1 cellular context compared by ENCODE assay signal in the genomic region with DNA sequence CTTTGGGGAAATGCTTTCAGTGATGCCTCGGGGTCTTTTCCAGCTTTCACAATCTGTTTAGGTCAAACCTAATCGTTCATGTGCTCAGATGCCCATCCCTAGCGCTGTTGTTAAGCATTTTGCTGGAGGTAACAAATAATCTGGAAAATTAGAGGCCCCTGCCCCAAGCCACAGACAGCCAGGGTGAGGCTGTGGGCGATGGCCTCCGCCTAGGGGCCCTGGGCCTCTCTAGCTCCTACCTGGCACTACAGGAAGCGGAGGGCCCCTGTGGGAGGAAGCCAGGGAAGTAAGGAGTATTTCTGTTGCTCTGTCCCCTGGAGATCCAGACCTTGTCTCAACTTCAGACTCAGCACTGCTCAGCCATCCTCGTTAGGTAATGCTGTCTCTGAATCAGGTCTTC.
TF ChIP-seq lines count a peak whose summit lies in the region.

No MANE protein-coding gene starts in this region.

TF ChIP-seq in HepG2, 621 proteins besides CTCF, POLR2A, EP300 and RAD21:
- TF ChIP-seq MTF2 (CRISPR knock-in tag; IDR thresholded peaks at IDR 0.05; ENCODE audit: borderline replicate concordance) (no peak), ZC3H4 (CRISPR knock-in tag; IDR thresholded peaks at IDR 0.05; ENCODE audit: borderline replicate concordance) (no peak), FOXK2 (IDR thresholded peaks at IDR 0.05) (no peak)
- TF ChIP-seq, protein P1, sequence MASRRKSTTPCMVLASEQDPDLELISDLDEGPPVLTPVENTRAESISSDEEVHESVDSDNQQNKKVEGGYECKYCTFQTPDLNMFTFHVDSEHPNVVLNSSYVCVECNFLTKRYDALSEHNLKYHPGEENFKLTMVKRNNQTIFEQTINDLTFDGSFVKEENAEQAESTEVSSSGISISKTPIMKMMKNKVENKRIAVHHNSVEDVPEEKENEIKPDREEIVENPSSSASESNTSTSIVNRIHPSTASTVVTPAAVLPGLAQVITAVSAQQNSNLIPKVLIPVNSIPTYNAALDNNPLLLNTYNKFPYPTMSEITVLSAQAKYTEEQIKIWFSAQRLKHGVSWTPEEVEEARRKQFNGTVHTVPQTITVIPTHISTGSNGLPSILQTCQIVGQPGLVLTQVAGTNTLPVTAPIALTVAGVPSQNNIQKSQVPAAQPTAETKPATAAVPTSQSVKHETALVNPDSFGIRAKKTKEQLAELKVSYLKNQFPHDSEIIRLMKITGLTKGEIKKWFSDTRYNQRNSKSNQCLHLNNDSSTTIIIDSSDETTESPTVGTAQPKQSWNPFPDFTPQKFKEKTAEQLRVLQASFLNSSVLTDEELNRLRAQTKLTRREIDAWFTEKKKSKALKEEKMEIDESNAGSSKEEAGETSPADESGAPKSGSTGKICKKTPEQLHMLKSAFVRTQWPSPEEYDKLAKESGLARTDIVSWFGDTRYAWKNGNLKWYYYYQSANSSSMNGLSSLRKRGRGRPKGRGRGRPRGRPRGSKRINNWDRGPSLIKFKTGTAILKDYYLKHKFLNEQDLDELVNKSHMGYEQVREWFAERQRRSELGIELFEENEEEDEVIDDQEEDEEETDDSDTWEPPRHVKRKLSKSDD (CRISPR knock-in tag; IDR thresholded peaks at IDR 0.05; ENCODE audit: low read depth), result no peak
